In the genomic region with DNA sequence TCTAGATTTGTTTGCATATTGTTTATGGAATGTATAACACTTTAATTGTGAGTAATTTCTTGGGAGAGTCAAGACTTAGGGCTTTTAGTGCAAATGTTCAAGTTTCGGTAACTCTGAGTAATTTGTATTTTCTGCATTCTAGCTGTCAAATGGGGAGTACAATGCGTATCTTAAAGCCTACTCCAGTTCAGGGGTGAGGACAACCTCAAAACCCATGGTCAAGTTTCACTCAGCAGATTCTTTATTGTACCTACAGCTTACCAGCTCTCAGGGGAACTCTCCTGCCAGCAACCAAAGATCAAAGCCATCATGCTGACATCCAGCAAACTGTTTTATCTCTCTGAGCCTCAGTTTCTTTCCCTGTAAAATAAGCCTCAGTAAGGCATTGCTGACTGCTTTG, we compare ENCODE assay signal across 1 cellular context.
TF ChIP-seq lines count a peak whose summit lies in the region.

No MANE protein-coding gene starts in this region.

TF ChIP-seq in IMR-90, 13 proteins besides CTCF, POLR2A, EP300 and RAD21:
- TF ChIP-seq RFX5 (IDR thresholded peaks at IDR 0.05; ENCODE audit: low read depth, low read length), result no peak
